8 cellular contexts compared by ENCODE assay signal in the genomic region with DNA sequence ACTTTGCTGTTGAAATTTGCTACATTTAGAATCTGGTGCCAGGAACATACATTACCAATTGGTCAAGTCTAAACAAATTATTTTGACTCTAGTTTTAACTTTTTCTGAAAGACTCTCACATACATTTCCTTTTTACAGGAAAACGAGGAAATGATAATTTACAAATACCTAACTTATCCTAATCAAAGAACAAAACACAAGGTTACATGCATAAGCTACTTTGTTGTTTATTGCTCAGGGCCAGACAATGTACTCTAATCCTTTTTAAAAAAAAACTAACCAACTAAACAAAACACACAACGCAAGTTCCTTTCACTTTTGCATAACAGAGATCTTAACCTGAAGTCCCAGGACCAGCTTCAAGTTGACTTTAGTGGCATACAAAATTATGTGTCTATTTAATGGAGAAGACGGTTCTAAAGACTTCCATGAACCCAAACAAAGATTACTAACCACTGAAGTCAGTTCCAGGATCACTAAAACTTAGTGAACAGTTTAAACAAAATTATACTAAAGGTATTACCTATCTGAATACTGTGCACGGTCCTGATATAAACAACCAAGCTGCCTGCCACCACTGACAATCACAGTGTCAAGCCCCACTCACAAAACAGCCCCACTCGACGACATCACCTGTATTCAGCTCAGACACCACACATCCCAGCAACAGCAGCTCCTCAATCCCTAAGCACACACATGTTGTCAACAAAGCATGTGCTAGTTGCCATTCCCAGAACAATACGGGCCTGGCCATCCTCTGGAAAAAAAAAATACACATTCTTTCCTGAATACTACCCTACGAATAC. TPM values are rescaled to one million over a fixed set of nuclear protein-coding genes. Genes with fewer than 3 reads are reported as not detected.
A peak's percentile ranks its signal among the peaks of the same experiment; 100 is the strongest.
DNase-seq lines count a peak whose midpoint lies in the region; ATAC-seq and TF ChIP-seq lines count a peak whose summit lies in the region.

No MANE protein-coding gene starts in this region.

- H3K79me2 ChIP-seq in ACC112 (ENCODE audit: control insufficient read depth, insufficient read depth, low read length, unreplicated experiment) = peaks cover 48% of the 10 kb centered on the region

- ATAC-seq in memory B cell (ENCODE audit: low read depth) = no peak
- ATAC-seq in GM21717 (IDR thresholded peaks at IDR 0.05; ENCODE audit: unreplicated experiment) = no peak
- no peak for ATAC-seq in HG03139 (IDR thresholded peaks at IDR 0.05; ENCODE audit: unreplicated experiment)

- no peaks in the 10 kb centered on the region for H3K27me3 ChIP-seq in ACC112 (ENCODE audit: insufficient read depth, low read length)
- no peaks in the 10 kb centered on the region for H3K27me3 ChIP-seq in HL-60 (ENCODE audit: insufficient read depth, poor library complexity, severe bottlenecking)

- H3K4me3 ChIP-seq in ACC112 (ENCODE audit: low read depth, low read length) (peak overlapping the region; percentile 99), HL-60 (replicated peaks; ENCODE audit: insufficient read depth, low read length) (peak overlapping the region; percentile 82), astrocyte of the spinal cord (ENCODE audit: low read depth, low read length) (peak overlapping the region; percentile 94)

- no peak overlapping the region for H3K27ac ChIP-seq in ACC112 (ENCODE audit: low read depth, low read length)
- H3K27ac ChIP-seq in HL-60 (replicated peaks) = 0 out of 2 replicates have a peak overlapping the region, but pooled peaks have one; percentile 13

- peak overlapping the region; percentile 88 for H3K4me3 Mint-ChIP-seq in memory B cell

- peak overlapping the region; percentile 91 for H2AFZ ChIP-seq in ACC112 (ENCODE audit: low read length, unreplicated experiment)

- peaks cover 26% of the 10 kb centered on the region for H3K4me1 ChIP-seq in ACC112 (ENCODE audit: control insufficient read depth, insufficient read depth, low read length, unreplicated experiment)

- H3K27ac Mint-ChIP-seq in memory B cell = peak overlapping the region; percentile 88

- H3K36me3 Mint-ChIP-seq in memory B cell = peaks cover under 1% of the 10 kb centered on the region

- no peaks in the 10 kb centered on the region for H3K36me3 ChIP-seq in ACC112 (ENCODE audit: insufficient read depth, low read length)

- no peak for TF ChIP-seq CTCF in HL-60 (IDR thresholded peaks at IDR 0.05; ENCODE audit: insufficient read depth, low read length)
- TF ChIP-seq CTCF in astrocyte of the spinal cord (IDR thresholded peaks at IDR 0.05; ENCODE audit: low read depth, low read length) = no peak

- peaks cover 44% of the 10 kb centered on the region for H3K4me1 Mint-ChIP-seq in memory B cell

- DNase-seq in HL-60 (ENCODE audit: low read depth in 1 of 2, low spot score in 1 of 2) (no peak), astrocyte of the spinal cord (ENCODE audit: low read depth, low spot score) (no peak), memory B cell (ENCODE audit: low spot score in 2 of 2) (no peak), G401 (ENCODE audit: low spot score) (no peak), GOT3 (lab: John Stamatoyannopoulos, UW) (no peak)

- no peaks in the 10 kb centered on the region for H3K27me3 Mint-ChIP-seq in memory B cell

- in situ Hi-C loops in astrocyte of the spinal cord (cut with HindIII; ENCODE audit: low sequenced_read_pairs) = no loop called here
- in situ Hi-C loops in G401 (cut with HindIII; ENCODE audit: low sequenced_read_pairs) = no loop called here

- no peaks in the 10 kb centered on the region for H3K9me3 Mint-ChIP-seq in memory B cell

RNA-seq across cellular contexts. Expression of a gene that starts 1.9 kb away (rescaled TPM):
- total RNA-seq in G401 (2014; rRNA removed; shearing (Covaris generic)) = 10.2 and 20.2 TPM in 2 replicates

RNA-seq across cellular contexts. Expression of a gene that starts 54.5 kb away (rescaled TPM):
- total RNA-seq in G401 (2014; rRNA removed; shearing (Covaris generic)) = 268 and 273 TPM in 2 replicates
